17 cellular contexts compared by ENCODE assay signal in genomic region chr14:89576132-89576923, GRCh38.
A peak's percentile ranks its signal among the peaks of the same experiment; 100 is the strongest.
DNase-seq lines count a peak whose midpoint lies in the region; ATAC-seq and TF ChIP-seq lines count a peak whose summit lies in the region.
"Had no signal": no experiment of that assay in that cellular context is flagged by ENCODE, and none has a peak within 500 bp of the region (broad histone marks: within the 10 kb centered on the region; RNA-seq: fewer than 3 reads in every experiment).

No MANE protein-coding gene starts in this region.

- H3K9ac ChIP-seq in iPS-20b (ENCODE audit: low read depth, low read length): peak overlapping the region; percentile 64; the same call in 1 of the 2 replicates

- peaks cover 39% of the 10 kb centered on the region for H3K4me1 ChIP-seq in iPS-20b (ENCODE audit: insufficient read depth, low read length)

- ATAC-seq in GM19467 (IDR thresholded peaks at IDR 0.05; ENCODE audit: unreplicated experiment) (no peak), GM19035 (IDR thresholded peaks at IDR 0.05; ENCODE audit: unreplicated experiment) (no peak)

- DNase-seq in DMS153 (lab: John Stamatoyannopoulos, UW) (peak; percentile 38), DMS153 treated with DMSO at 0.1 percent for 48 hours (lab: John Stamatoyannopoulos, UW; ENCODE audit: unreplicated experiment) (no peak), WERI-Rb-1 (peak; percentile 45), type B pancreatic cell (ENCODE audit: extremely low spot score, unreplicated experiment) (no peak), HT-29 (ENCODE audit: low spot score) (no peak)
- DNase-seq: activated CD4-positive, CD25-positive, alpha-beta regulatory T cell; activated CD8-positive, alpha-beta memory T cell treated with anti-CD3 and anti-CD28 coated beads, Interleukin-2, amount 50 U/mL, for 4 hours; caudate nucleus; GF-D8; KG1; mammary epithelial cell; NCI-H1694 had no signal

- peaks cover 39% of the 10 kb centered on the region for H3K4me1 Mint-ChIP-seq in type B pancreatic cell (ENCODE audit: unreplicated experiment)

- no peaks in the 10 kb centered on the region for H3K9me3 ChIP-seq in WERI-Rb-1 (ENCODE audit: severe bottlenecking)
- no peaks in the 10 kb centered on the region for H3K9me3 ChIP-seq in iPS-20b (ENCODE audit: insufficient read depth, low read depth, low read length)

- H3K27ac ChIP-seq in WERI-Rb-1 (no peak overlapping the region), iPS-20b (ENCODE audit: low read length) (peak overlapping the region; percentile 35)
- H3K27ac ChIP-seq: 22Rv1 had no signal

- H3K4me3 ChIP-seq in WERI-Rb-1 (ENCODE audit: low read depth, low read length) (no peak overlapping the region), iPS-20b (ENCODE audit: low read length) (peak overlapping the region; percentile 43)

- TF ChIP-seq CTCF in WERI-Rb-1 (IDR thresholded peaks at IDR 0.05; ENCODE audit: low read depth, low read length) (no peak), type B pancreatic cell (conservative IDR thresholded peaks at IDR 0.05) (no peak)

- H3K27me3 ChIP-seq in WERI-Rb-1 (ENCODE audit: insufficient read depth, low read depth, severe bottlenecking) (no peaks in the 10 kb centered on the region), iPS-20b (ENCODE audit: insufficient read depth, low read length) (no peaks in the 10 kb centered on the region)

- no peaks in the 10 kb centered on the region for H3K9me3 Mint-ChIP-seq in type B pancreatic cell

- H3K27me3 Mint-ChIP-seq in type B pancreatic cell: no peaks in the 10 kb centered on the region
- H3K27me3 Mint-ChIP-seq: activated naive CD8-positive, alpha-beta T cell had no signal

- peak overlapping the region; percentile 37 for H3K4me3 Mint-ChIP-seq in type B pancreatic cell
- H3K4me3 Mint-ChIP-seq: activated naive CD8-positive, alpha-beta T cell had no signal

- H3K36me3 ChIP-seq in WERI-Rb-1 (no peaks in the 10 kb centered on the region), iPS-20b (ENCODE audit: insufficient read depth, low read depth, low read length) (peaks cover 11% of the 10 kb centered on the region)

- peak overlapping the region; percentile 46 for H3K27ac Mint-ChIP-seq in type B pancreatic cell
- H3K27ac Mint-ChIP-seq: activated naive CD8-positive, alpha-beta T cell had no signal

- H3K36me3 Mint-ChIP-seq in type B pancreatic cell: peaks cover under 1% of the 10 kb centered on the region

Comparison
In these comparisons a context has a peak if more than half of its experiments do, and no peak if none do; other contexts are left out.
1. DNase-seq: peak in DMS153 (single experiment) and WERI-Rb-1 (single experiment); none in DMS153 treated with DMSO at 0.1 percent for 48 hours (single experiment), type B pancreatic cell (single experiment) and HT-29 (single experiment).